ENCODE assay signal across 11 cellular contexts in genomic region chr4:56723201-56723605, GRCh38. TPM values are rescaled to one million over a fixed set of nuclear protein-coding genes. Genes with fewer than 3 reads are reported as not detected.
DNase-seq lines count a peak whose midpoint lies in the region; ATAC-seq and TF ChIP-seq lines count a peak whose summit lies in the region.
"Had no signal": no experiment of that assay in that cellular context is flagged by ENCODE, and none has a peak within 500 bp of the region (broad histone marks: within the 10 kb centered on the region; RNA-seq: fewer than 3 reads in every experiment).

No MANE protein-coding gene starts in this region.

- no peak overlapping the region for H3K27ac Mint-ChIP-seq in activated CD4-positive, alpha-beta T cell treated with anti-CD3 and anti-CD28 coated beads, Interleukin-2, amount 10 ng/mL, durations not matched to agents 7 days and 5 days
- H3K27ac Mint-ChIP-seq in nephron progenitor cell, result no peak overlapping the region

- peak; percentile 18 for ATAC-seq in left lung
- no peak for ATAC-seq in HG03108 (IDR thresholded peaks at IDR 0.05; ENCODE audit: unreplicated experiment)
- no peak for ATAC-seq in HG03571 (IDR thresholded peaks at IDR 0.05; ENCODE audit: unreplicated experiment)

- peaks cover 8% of the 10 kb centered on the region for H3K9me3 Mint-ChIP-seq in activated CD4-positive, alpha-beta T cell treated with anti-CD3 and anti-CD28 coated beads, Interleukin-2, amount 10 ng/mL, durations not matched to agents 7 days and 5 days
- H3K9me3 Mint-ChIP-seq in nephron progenitor cell, result no peaks in the 10 kb centered on the region

- H3K27ac ChIP-seq in left lung, result no peak overlapping the region
- H3K27ac ChIP-seq: BLaER1 treated with 17β-estradiol and CSF1 and Interleukin-3, amounts not matched to agents 10 nM and 100 nM had no signal

- POLR2A ChIA-PET in activated CD4-positive, alpha-beta T cell treated with anti-CD3 and anti-CD28 coated beads, Interleukin-2, amount 10 ng/mL, durations not matched to agents 7 days and 5 days (lab: Charles Lee), result no interaction called here

- H3K36me3 ChIP-seq in left lung, result no peaks in the 10 kb centered on the region
- H3K36me3 ChIP-seq: BLaER1 treated with 17β-estradiol and CSF1 and Interleukin-3, amounts not matched to agents 10 nM and 100 nM had no signal

- intact Hi-C loops in left lung (cut with DNase I), result no loop called here

- H3K4me1 ChIP-seq in left lung, result peaks cover 0 to 5% of the 10 kb centered on the region in 2 donors

- CTCF ChIA-PET in activated CD4-positive, alpha-beta T cell treated with anti-CD3 and anti-CD28 coated beads, Interleukin-2, amount 10 ng/mL, durations not matched to agents 7 days and 5 days (lab: Charles Lee), result interaction anchor here (1.0 kb wide), 1 partner anchor 15 kb away, joined by 3 read pairs; no protein-coding TSS in a partner anchor

- H3K4me1 Mint-ChIP-seq in activated CD4-positive, alpha-beta T cell treated with anti-CD3 and anti-CD28 coated beads, Interleukin-2, amount 10 ng/mL, durations not matched to agents 7 days and 5 days, result peaks cover 12% of the 10 kb centered on the region
- H3K4me1 Mint-ChIP-seq in nephron progenitor cell, result peaks cover 18% of the 10 kb centered on the region

- no peak overlapping the region for H3K4me3 Mint-ChIP-seq in activated CD4-positive, alpha-beta T cell treated with anti-CD3 and anti-CD28 coated beads, Interleukin-2, amount 10 ng/mL, durations not matched to agents 7 days and 5 days
- no peak overlapping the region for H3K4me3 Mint-ChIP-seq in nephron progenitor cell

- peak; percentile 31 for DNase-seq in stimulated activated naive CD4-positive, alpha-beta T cell treated with Interleukin-2 at 50 U/mL for 16 hours (lab: John Stamatoyannopoulos, UW)
- no peak for DNase-seq in stimulated activated naive CD4-positive, alpha-beta T cell (lab: John Stamatoyannopoulos, UW)
- DNase-seq in activated CD4-positive, alpha-beta T cell treated with anti-CD3 and anti-CD28 coated beads, Interleukin-2, amount 10 ng/mL, durations not matched to agents 7 days and 5 days, result peak; percentile 8
- no peak for DNase-seq in left lung
- DNase-seq in effector CD8-positive, alpha-beta T cell (lab: John Stamatoyannopoulos, UW), result no peak
- no peak for DNase-seq in nephron progenitor cell
- DNase-seq: NCI-H2107 had no signal

- TF ChIP-seq CTCF in left lung (IDR thresholded peaks at IDR 0.05) (no peak), nephron progenitor cell (IDR thresholded peaks at IDR 0.05) (no peak)

- H3K27me3 ChIP-seq in left lung, result no peaks in the 10 kb centered on the region
- H3K27me3 ChIP-seq: BLaER1 treated with 17β-estradiol and CSF1 and Interleukin-3, amounts not matched to agents 10 nM and 100 nM had no signal

- H3K9me3 ChIP-seq in left lung, result no peaks in the 10 kb centered on the region

- H3K4me3 ChIP-seq in left lung, result no peak overlapping the region
- H3K4me3 ChIP-seq: BLaER1 treated with 17β-estradiol and CSF1 and Interleukin-3, amounts not matched to agents 10 nM and 100 nM had no signal

- peaks cover 1% of the 10 kb centered on the region for H3K36me3 Mint-ChIP-seq in activated CD4-positive, alpha-beta T cell treated with anti-CD3 and anti-CD28 coated beads, Interleukin-2, amount 10 ng/mL, durations not matched to agents 7 days and 5 days (ENCODE audit: low read depth)
- H3K36me3 Mint-ChIP-seq in nephron progenitor cell (ENCODE audit: low read depth), result no peaks in the 10 kb centered on the region
- H3K36me3 Mint-ChIP-seq: IgD-negative memory B cell had no signal

- no peaks in the 10 kb centered on the region for H3K27me3 Mint-ChIP-seq in activated CD4-positive, alpha-beta T cell treated with anti-CD3 and anti-CD28 coated beads, Interleukin-2, amount 10 ng/mL, durations not matched to agents 7 days and 5 days
- peaks cover 4% of the 10 kb centered on the region for H3K27me3 Mint-ChIP-seq in nephron progenitor cell (ENCODE audit: low read depth, poor library complexity)

RNA-seq across cellular contexts. Expression of gene HOPX, which starts 42.1 kb away (rescaled TPM):
- total RNA-seq in activated CD4-positive, alpha-beta T cell treated with anti-CD3 and anti-CD28 coated beads, Interleukin-2, amount 10 ng/mL, durations not matched to agents 7 days and 5 days, result 10 to 100 TPM; 72.3 to 74.6 TPM
- 100 to 1,000 TPM; 291 to 729 TPM for total RNA-seq in left lung

Comparison
In these comparisons a context has a peak if more than half of its experiments do, and no peak if none do; other contexts are left out.
1. DNase-seq: peak in stimulated activated naive CD4-positive, alpha-beta T cell treated with Interleukin-2 at 50 U/mL for 16 hours (single experiment) and activated CD4-positive, alpha-beta T cell treated with anti-CD3 and anti-CD28 coated beads, Interleukin-2, amount 10 ng/mL, durations not matched to agents 7 days and 5 days (single experiment); none in stimulated activated naive CD4-positive, alpha-beta T cell (0 of 6), left lung (0 of 2), effector CD8-positive, alpha-beta T cell (single experiment) and nephron progenitor cell (single experiment).